21 cellular contexts compared by ENCODE assay signal in genomic region chr4:1385373-1386340, GRCh38. TPM values are rescaled to one million over a fixed set of nuclear protein-coding genes. Genes with fewer than 3 reads are reported as not detected.
A peak's percentile ranks its signal among the peaks of the same experiment; 100 is the strongest.
DNase-seq lines count a peak whose midpoint lies in the region; ATAC-seq and TF ChIP-seq lines count a peak whose summit lies in the region.
"Had no signal": no experiment of that assay in that cellular context is flagged by ENCODE, and none has a peak within 500 bp of the region (broad histone marks: within the 10 kb centered on the region; RNA-seq: fewer than 3 reads in every experiment).

No MANE protein-coding gene starts in this region.

- H3K4me1 ChIP-seq in heart left ventricle: no peaks in the 10 kb centered on the region

- H3K36me3 Mint-ChIP-seq in natural killer cell treated with Interleukin-12 subunit alpha and Interleukin-12 subunit beta and Interleukin-15 and Interleukin-18, amount 100 ng/mL, for 72 hours: peaks cover 19% of the 10 kb centered on the region
- H3K36me3 Mint-ChIP-seq in natural killer cell: peaks cover 16% of the 10 kb centered on the region
- peaks cover 9% of the 10 kb centered on the region for H3K36me3 Mint-ChIP-seq in nephron progenitor cell (ENCODE audit: low read depth)
- peaks cover 7 to 21% of the 10 kb centered on the region in 2 donors for H3K36me3 Mint-ChIP-seq in activated T-cell treated with anti-CD3 and anti-CD28 coated beads, Interleukin-2, amount 50 U/mL, for 72 hours (ENCODE audit: insufficient read depth in 2 of 2)
- H3K36me3 Mint-ChIP-seq in activated T-cell treated with anti-CD3 and anti-CD28 coated beads, Interleukin-2, amount 50 U/mL, for 4 hours (ENCODE audit: insufficient read depth): peaks cover 31% of the 10 kb centered on the region

- H3K4me3 Mint-ChIP-seq in natural killer cell treated with Interleukin-12 subunit alpha and Interleukin-12 subunit beta and Interleukin-15 and Interleukin-18, amount 100 ng/mL, for 72 hours: no peak overlapping the region
- H3K4me3 Mint-ChIP-seq in natural killer cell (no peak overlapping the region), nephron progenitor cell (no peak overlapping the region)
- H3K4me3 Mint-ChIP-seq in activated T-cell treated with anti-CD3 and anti-CD28 coated beads, Interleukin-2, amount 50 U/mL, for 72 hours: no peak overlapping the region
- H3K4me3 Mint-ChIP-seq in activated T-cell treated with anti-CD3 and anti-CD28 coated beads, Interleukin-2, amount 50 U/mL, for 4 hours: no peak overlapping the region
- H3K4me3 Mint-ChIP-seq: CD4-positive, alpha-beta memory T cell; GM23338 had no signal

- peak in 1 of 2 donors; percentile 30 for ATAC-seq in natural killer cell treated with Interleukin-12 subunit alpha and Interleukin-12 subunit beta and Interleukin-15 and Interleukin-18, amount 100 ng/mL, for 72 hours
- ATAC-seq in natural killer cell: no peak
- ATAC-seq in heart left ventricle: no peak
- ATAC-seq in activated T-cell treated with anti-CD3 and anti-CD28 coated beads, Interleukin-2, amount 50 U/mL, for 72 hours (replicated peaks in 1 of 2): no peak
- no peak for ATAC-seq in activated T-cell treated with anti-CD3 and anti-CD28 coated beads, Interleukin-2, amount 50 U/mL, for 4 hours
- no peak for ATAC-seq in GM21723 (IDR thresholded peaks at IDR 0.05; ENCODE audit: unreplicated experiment)
- ATAC-seq: GM23338 had no signal

- H3K27me3 ChIP-seq in heart left ventricle: no peaks in the 10 kb centered on the region

- no peak overlapping the region for H3K4me3 ChIP-seq in heart left ventricle
- H3K4me3 ChIP-seq: GM23338 had no signal

- TF ChIP-seq CTCF in natural killer cell (IDR thresholded peaks at IDR 0.05) (no peak), heart left ventricle (IDR thresholded peaks at IDR 0.05) (no peak), nephron progenitor cell (IDR thresholded peaks at IDR 0.05) (no peak)

- no peaks in the 10 kb centered on the region for H3K9me3 Mint-ChIP-seq in natural killer cell treated with Interleukin-12 subunit alpha and Interleukin-12 subunit beta and Interleukin-15 and Interleukin-18, amount 100 ng/mL, for 72 hours
- peaks cover 0 to 5% of the 10 kb centered on the region in 2 donors for H3K9me3 Mint-ChIP-seq in natural killer cell
- H3K9me3 Mint-ChIP-seq in nephron progenitor cell: peaks cover 14% of the 10 kb centered on the region
- H3K9me3 Mint-ChIP-seq in activated T-cell treated with anti-CD3 and anti-CD28 coated beads, Interleukin-2, amount 50 U/mL, for 72 hours: peaks cover 7 to 8% of the 10 kb centered on the region in 2 donors
- peaks cover 12% of the 10 kb centered on the region for H3K9me3 Mint-ChIP-seq in activated T-cell treated with anti-CD3 and anti-CD28 coated beads, Interleukin-2, amount 50 U/mL, for 4 hours

- H3K27me3 Mint-ChIP-seq in natural killer cell treated with Interleukin-12 subunit alpha and Interleukin-12 subunit beta and Interleukin-15 and Interleukin-18, amount 100 ng/mL, for 72 hours: no peaks in the 10 kb centered on the region
- H3K27me3 Mint-ChIP-seq in natural killer cell (ENCODE audit: low read depth in 2 of 2) (no peaks in the 10 kb centered on the region), nephron progenitor cell (ENCODE audit: low read depth, poor library complexity) (no peaks in the 10 kb centered on the region)
- H3K27me3 Mint-ChIP-seq in activated T-cell treated with anti-CD3 and anti-CD28 coated beads, Interleukin-2, amount 50 U/mL, for 72 hours (ENCODE audit: low read depth): no peaks in the 10 kb centered on the region
- H3K27me3 Mint-ChIP-seq in activated T-cell treated with anti-CD3 and anti-CD28 coated beads, Interleukin-2, amount 50 U/mL, for 4 hours (ENCODE audit: low read depth): no peaks in the 10 kb centered on the region
- H3K27me3 Mint-ChIP-seq: CD4-positive, alpha-beta memory T cell had no signal

- intact Hi-C loops in natural killer cell (cut with micrococcal nuclease): no loop called here
- intact Hi-C loops in heart left ventricle (cut with DNase I): no loop called here

- no peak overlapping the region for H3K27ac ChIP-seq in heart left ventricle
- H3K27ac ChIP-seq: HL-60 had no signal

- no peaks in the 10 kb centered on the region for H3K4me1 Mint-ChIP-seq in natural killer cell treated with Interleukin-12 subunit alpha and Interleukin-12 subunit beta and Interleukin-15 and Interleukin-18, amount 100 ng/mL, for 72 hours (ENCODE audit: low read depth in 2 of 2)
- H3K4me1 Mint-ChIP-seq in natural killer cell (no peaks in the 10 kb centered on the region), nephron progenitor cell (no peaks in the 10 kb centered on the region)
- H3K4me1 Mint-ChIP-seq in activated T-cell treated with anti-CD3 and anti-CD28 coated beads, Interleukin-2, amount 50 U/mL, for 72 hours (ENCODE audit: low read depth): no peaks in the 10 kb centered on the region
- no peaks in the 10 kb centered on the region for H3K4me1 Mint-ChIP-seq in activated T-cell treated with anti-CD3 and anti-CD28 coated beads, Interleukin-2, amount 50 U/mL, for 4 hours (ENCODE audit: low read depth)
- H3K4me1 Mint-ChIP-seq: CD4-positive, alpha-beta memory T cell; GM23338 had no signal

- H3K36me3 ChIP-seq in heart left ventricle: peaks cover 0 to 52% (median 24%) of the 10 kb centered on the region in 9 donors

- 96 to 98% (median 96%) methylated on average over 21 to 44 of the region's 44 CpGs for WGBS in heart left ventricle, 4 donors

- no peak for TF ChIP-seq POLR2A in heart left ventricle (IDR thresholded peaks at IDR 0.05)

- peaks cover 0 to 20% (median 10%) of the 10 kb centered on the region in 12 donors for H3K9me3 ChIP-seq in heart left ventricle

- no peak overlapping the region for H3K27ac Mint-ChIP-seq in natural killer cell treated with Interleukin-12 subunit alpha and Interleukin-12 subunit beta and Interleukin-15 and Interleukin-18, amount 100 ng/mL, for 72 hours
- H3K27ac Mint-ChIP-seq in natural killer cell: no peak overlapping the region
- H3K27ac Mint-ChIP-seq in nephron progenitor cell: no peak overlapping the region
- no peak overlapping the region for H3K27ac Mint-ChIP-seq in activated T-cell treated with anti-CD3 and anti-CD28 coated beads, Interleukin-2, amount 50 U/mL, for 72 hours
- H3K27ac Mint-ChIP-seq: GM23338 had no signal

- DNase-seq in natural killer cell treated with Interleukin-12 subunit alpha and Interleukin-12 subunit beta and Interleukin-15 and Interleukin-18, amount 100 ng/mL, for 72 hours (ENCODE audit: low spot score): peak; percentile 49
- DNase-seq in natural killer cell (no peak), heart left ventricle (peak in 3 of 5 donors; percentile 20 to 58 (median 20)), nephron progenitor cell (peak; percentile 1)
- no peak for DNase-seq in activated T-cell treated with anti-CD3 and anti-CD28 coated beads, Interleukin-2, amount 50 U/mL, for 72 hours
- no peak for DNase-seq in activated T-cell treated with anti-CD3 and anti-CD28 coated beads, Interleukin-2, amount 50 U/mL, for 4 hours
- DNase-seq: AML-193, GF-D8, KBM-7, NCI-H1048, NCI-H1694, NCI-H2107, NCI-H345, NCI-H526 treated with DMSO at 0.1 percent for 48 hours, RPMI8226 had no signal

RNA-seq across cellular contexts. Expression of gene NKX1-1, which starts 20.6 kb away (rescaled TPM):
- total RNA-seq in natural killer cell treated with Interleukin-12 subunit alpha and Interleukin-12 subunit beta and Interleukin-15 and Interleukin-18, amount 100 ng/mL, for 72 hours: not detected
- total RNA-seq in natural killer cell: not detected
- not detected for total RNA-seq in heart left ventricle
- polyA plus RNA-seq in heart left ventricle: not detected
- total RNA-seq in activated T-cell treated with anti-CD3 and anti-CD28 coated beads, Interleukin-2, amount 50 U/mL, for 72 hours: not detected
- not detected for total RNA-seq in activated T-cell treated with anti-CD3 and anti-CD28 coated beads, Interleukin-2, amount 50 U/mL, for 4 hours
- total RNA-seq: A673; CD4-positive, alpha-beta memory T cell; GM23338; OCI-LY7 had no signal
- polyA plus RNA-seq: CD4-positive, alpha-beta memory T cell; GM23338 had no signal

RNA-seq across cellular contexts. Expression of gene UVSSA, which starts 38.6 kb away (rescaled TPM):
- 10 to 100 TPM; 19.6 to 25.1 TPM for total RNA-seq in natural killer cell treated with Interleukin-12 subunit alpha and Interleukin-12 subunit beta and Interleukin-15 and Interleukin-18, amount 100 ng/mL, for 72 hours
- 10 to 100 TPM; 48.0 to 59.4 (median 56.4) TPM for total RNA-seq in natural killer cell
- total RNA-seq in heart left ventricle: 10 to 100 TPM in 2 of 9 donors, 1 to 10 TPM in 7; 5.0 to 14.2 (median 6.7) TPM
- 1 to 10 TPM; 4.7 to 6.6 TPM for polyA plus RNA-seq in heart left ventricle
- 10 to 100 TPM; 23.0 to 25.8 TPM for total RNA-seq in activated T-cell treated with anti-CD3 and anti-CD28 coated beads, Interleukin-2, amount 50 U/mL, for 72 hours
- total RNA-seq in activated T-cell treated with anti-CD3 and anti-CD28 coated beads, Interleukin-2, amount 50 U/mL, for 4 hours: 10 to 100 TPM; 17.2 to 20.5 (median 18.9) TPM

Comparison
In these comparisons a context has a peak if more than half of its experiments do, and no peak if none do; other contexts are left out.
1. DNase-seq: peak in natural killer cell treated with Interleukin-12 subunit alpha and Interleukin-12 subunit beta and Interleukin-15 and Interleukin-18, amount 100 ng/mL, for 72 hours (single experiment), heart left ventricle (3 of 5) and nephron progenitor cell (single experiment); none in natural killer cell (single experiment), activated T-cell treated with anti-CD3 and anti-CD28 coated beads, Interleukin-2, amount 50 U/mL, for 72 hours (0 of 2) and activated T-cell treated with anti-CD3 and anti-CD28 coated beads, Interleukin-2, amount 50 U/mL, for 4 hours (single experiment).